In the genomic region with DNA sequence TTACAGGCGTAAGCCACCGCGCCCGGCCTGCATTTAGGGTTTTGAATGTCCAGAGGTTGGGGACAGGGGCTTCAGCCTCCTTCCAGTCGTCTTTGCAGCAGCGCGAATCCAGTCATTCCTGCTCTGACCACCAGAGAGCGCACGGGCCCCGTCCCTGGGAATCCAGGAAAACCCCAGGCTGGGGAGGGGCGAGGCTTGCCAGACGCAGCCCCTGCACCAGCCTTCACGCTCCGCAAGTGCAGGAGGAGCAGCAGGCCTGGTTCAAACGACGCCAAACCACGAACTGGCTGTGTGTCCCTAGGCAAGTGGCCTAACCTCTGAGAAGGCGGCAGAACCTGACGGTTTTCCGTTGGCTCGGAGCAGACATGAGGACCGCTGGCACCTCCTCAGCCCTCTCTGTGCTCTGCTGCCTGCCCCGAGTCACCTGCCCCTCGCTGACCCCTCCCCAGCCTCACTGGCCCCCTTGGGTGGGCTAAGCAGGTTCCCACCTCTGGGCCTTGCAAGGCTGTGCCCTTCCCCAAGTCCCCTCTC, we compare ENCODE assay signal across 8 cellular contexts. TPM values are rescaled to one million over a fixed set of nuclear protein-coding genes. Genes with fewer than 3 reads are reported as not detected.
DNase-seq lines count a peak whose midpoint lies in the region; ATAC-seq lines count a peak whose summit lies in the region.

No MANE protein-coding gene starts in this region.

- peaks cover 22% of the 10 kb centered on the region for H3K4me1 Mint-ChIP-seq in activated CD4-positive, alpha-beta T cell treated with anti-CD3 and anti-CD28 coated beads for 36 hours

- CTCF ChIA-PET in activated CD4-positive, alpha-beta T cell treated with anti-CD3 and anti-CD28 coated beads for 36 hours (lab: Charles Lee) = no interaction called here

- H3K9me3 Mint-ChIP-seq in activated CD4-positive, alpha-beta T cell treated with anti-CD3 and anti-CD28 coated beads for 36 hours (ENCODE audit: low read depth) = no peaks in the 10 kb centered on the region

- ATAC-seq in activated CD4-positive, alpha-beta T cell treated with anti-CD3 and anti-CD28 coated beads for 36 hours = peak; percentile 8
- ATAC-seq in left colon = peak; percentile 9
- no peak for ATAC-seq in GM21825 (IDR thresholded peaks at IDR 0.05; ENCODE audit: unreplicated experiment)

- POLR2A ChIA-PET in activated CD4-positive, alpha-beta T cell treated with anti-CD3 and anti-CD28 coated beads for 36 hours (lab: Charles Lee) = no interaction called here

- peaks cover 10% of the 10 kb centered on the region for H3K36me3 Mint-ChIP-seq in activated CD4-positive, alpha-beta T cell treated with anti-CD3 and anti-CD28 coated beads for 36 hours (ENCODE audit: low read depth)

- DNase-seq in A172 (ENCODE audit: low spot score) (peak; percentile 70), GM19240 (ENCODE audit: insufficient read length, low spot score) (peak; percentile 88), NCI-H226 (peak; percentile 48), cerebellar cortex (ENCODE audit: low spot score) (peak; percentile 81), left colon (peak in 1 of 2 donors; percentile 86)
- peak; percentile 90 for DNase-seq in activated CD4-positive, alpha-beta T cell treated with anti-CD3 and anti-CD28 coated beads for 36 hours
- DNase-seq in stimulated activated CD4-positive, alpha-beta T cell treated with anti-CD3 and anti-CD28 coated beads, Interleukin-2, amount 100 ng/mL, for 24 hours = peak; percentile 87 to 89

- peak overlapping the region; percentile 74 for H3K4me3 Mint-ChIP-seq in activated CD4-positive, alpha-beta T cell treated with anti-CD3 and anti-CD28 coated beads for 36 hours

- intact Hi-C loops in activated CD4-positive, alpha-beta T cell treated with anti-CD3 and anti-CD28 coated beads for 36 hours (cut with DNase I, micrococcal nuclease) = loop anchor here (1.0 to 5.0 kb wide), 6 partner anchors 40 to 507 kb away; a partner anchor contains a TSS
- intact Hi-C loops in left colon (cut with DNase I, micrococcal nuclease) = no loop called here

- H3K27ac Mint-ChIP-seq in activated CD4-positive, alpha-beta T cell treated with anti-CD3 and anti-CD28 coated beads for 36 hours = peak overlapping the region; percentile 51

- H3K27me3 Mint-ChIP-seq in activated CD4-positive, alpha-beta T cell treated with anti-CD3 and anti-CD28 coated beads for 36 hours = peaks cover 4% of the 10 kb centered on the region

RNA-seq across cellular contexts. Expression of a gene that starts 2.0 kb away (rescaled TPM):
- total RNA-seq in A172 (2014; rRNA removed; shearing (Covaris generic)) = 40.9 and 62.4 TPM in 2 replicates
- total RNA-seq in activated CD4-positive, alpha-beta T cell treated with anti-CD3 and anti-CD28 coated beads for 36 hours = 10 to 100 TPM; 83.0 to 91.3 TPM
- total RNA-seq in left colon = 10 to 100 TPM; 60.1 to 73.1 TPM

RNA-seq across cellular contexts. Expression of a gene that starts 11.2 kb away (rescaled TPM):
- 267 and 269 TPM in 2 replicates for total RNA-seq in A172 (2014; rRNA removed; shearing (Covaris generic))
- total RNA-seq in activated CD4-positive, alpha-beta T cell treated with anti-CD3 and anti-CD28 coated beads for 36 hours = 10 to 100 TPM in 1 of 2 experiments, 1 to 10 TPM in 1; 8.5 to 10.1 TPM
- 1 to 10 TPM; 4.9 to 8.7 TPM for total RNA-seq in left colon

RNA-seq across cellular contexts. Expression of a gene that starts 25.3 kb away (rescaled TPM):
- total RNA-seq in A172 (2014; rRNA removed; shearing (Covaris generic)) = 0.17 TPM in 1 of 2 replicates, not detected in the other
- total RNA-seq in activated CD4-positive, alpha-beta T cell treated with anti-CD3 and anti-CD28 coated beads for 36 hours = not detected
- not detected for total RNA-seq in left colon

RNA-seq across cellular contexts. Expression of a gene that starts 30.3 kb away (rescaled TPM):
- not detected in 2 replicates for total RNA-seq in A172 (2014; rRNA removed; shearing (Covaris generic))
- total RNA-seq in activated CD4-positive, alpha-beta T cell treated with anti-CD3 and anti-CD28 coated beads for 36 hours = not detected
- total RNA-seq in left colon = not detected

RNA-seq across cellular contexts. Expression of a gene that starts 31.6 kb away (rescaled TPM):
- total RNA-seq in A172 (2014; rRNA removed; shearing (Covaris generic)) = 42.7 and 58.4 TPM in 2 replicates
- 10 to 100 TPM; 69.0 to 77.4 TPM for total RNA-seq in activated CD4-positive, alpha-beta T cell treated with anti-CD3 and anti-CD28 coated beads for 36 hours
- total RNA-seq in left colon = 10 to 100 TPM; 52.7 to 64.6 TPM

Comparison
In these comparisons a context has a peak if more than half of its experiments do, and no peak if none do; other contexts are left out.
1. RNA of a gene that starts 11.2 kb away (total RNA-seq): 267 to 269 TPM in A172; 8.5 to 10.1 TPM in activated CD4-positive, alpha-beta T cell treated with anti-CD3 and anti-CD28 coated beads for 36 hours and 4.9 to 8.7 TPM in left colon; every median in the first group is over 10 times any median in the second.
2. intact Hi-C loops: an anchor here in activated CD4-positive, alpha-beta T cell treated with anti-CD3 and anti-CD28 coated beads for 36 hours (1.0 to 5.0 kb wide); none called in left colon.